In genomic region chr1:34341896-34342295, GRCh38 we compare ENCODE assay signal across 30 cellular contexts.
"Had no signal": no experiment of that assay in that cellular context is flagged by ENCODE, and none has a peak within 500 bp of the region (broad histone marks: within the 10 kb centered on the region; RNA-seq: fewer than 3 reads in every experiment).

No MANE protein-coding gene starts in this region.

- DNase-seq: Kasumi-1, MG63, MM.1S, MV-4-11, NCI-H1048, NCI-H1092, NCI-H1105, NCI-H1105 treated with DMSO at 0.1 percent for 48 hours, NCI-H1417 treated with DMSO at 0.1 percent for 48 hours, NCI-H1436, NCI-H1436 treated with DMSO at 0.1 percent for 48 hours, NCI-H146, NCI-H1694, NCI-H187, NCI-H187 treated with DMSO at 0.1 percent for 48 hours, NCI-H1930, NCI-H2029, NCI-H2029 treated with DMSO at 0.1 percent for 48 hours, NCI-H2081, NCI-H2081 treated with DMSO at 0.1 percent for 48 hours, NCI-H2107, NCI-H2171, NCI-H2171 treated with DMSO at 0.1 percent for 48 hours, NCI-H2227 treated with DMSO at 0.1 percent for 48 hours, NCI-H226, NCI-H345, NCI-H446, NCI-H446 treated with DMSO at 0.1 percent for 48 hours, NCI-H510A had no signal

- H3K27ac ChIP-seq: KMS-11 had no signal

- H3K9ac ChIP-seq: KMS-11 had no signal

- H3K27me3 ChIP-seq: MG63 had no signal

- H3K9me3 ChIP-seq: MG63 had no signal

- H3K4me3 ChIP-seq: MG63 had no signal

- H3K4me2 ChIP-seq: KMS-11 had no signal

- H3K36me3 ChIP-seq: MG63 had no signal
